ENCODE assay signal across 8 cellular contexts in genomic region chr1:223712184-223712855, GRCh38. TPM values are rescaled to one million over a fixed set of nuclear protein-coding genes. Genes with fewer than 3 reads are reported as not detected.
A peak's percentile ranks its signal among the peaks of the same experiment; 100 is the strongest.
DNase-seq lines count a peak whose midpoint lies in the region; ATAC-seq and TF ChIP-seq lines count a peak whose summit lies in the region.

CAPN2 (plus strand) TSS chr1:223712539; CDS start chr1:223712641, 102 bp downstream.

- peaks cover 42 to 58% of the 10 kb centered on the region in 2 experiments for H3K4me1 ChIP-seq in SK-N-SH (ENCODE audit: control insufficient read depth in 1 of 2, insufficient read depth in 2 of 2, low read depth in 1 of 2, low read length in 1 of 2)
- no peaks in the 10 kb centered on the region for H3K4me1 ChIP-seq in uterus

- H3K9me2 ChIP-seq in SK-N-SH, result no peaks in the 10 kb centered on the region

- POLR2A ChIA-PET in SK-N-SH (lab: Yijun Ruan, JAX), result interaction anchor here (1.0 to 1.5 kb wide), 3 partner anchors 14 to 37 kb away, joined by 3 read pairs; no protein-coding TSS in a partner anchor

- no peak for TF ChIP-seq EP300 in SK-N-SH (IDR thresholded peaks at IDR 0.05; ENCODE audit: borderline replicate concordance in 1 of 2, low read depth in 1 of 2, low read length in 1 of 2)

- peaks cover 2 to 6% of the 10 kb centered on the region in 2 experiments for H3K36me3 ChIP-seq in SK-N-SH (replicated peaks in 1 of 2; ENCODE audit: control insufficient read depth in 1 of 2, insufficient read depth in 2 of 2, low read length in 1 of 2)
- H3K36me3 ChIP-seq in uterus, result no peaks in the 10 kb centered on the region

- peak; percentile 52 to 90 for TF ChIP-seq POLR2A in uterus (IDR thresholded peaks at IDR 0.05)

- peak within 1 kb of the TSS; percentile 92 for H3K4me2 ChIP-seq in SK-N-SH

- intact Hi-C loops in Right ventricle myocardium inferior (cut with DNase I) (loop anchor here (1.0 to 5.0 kb wide), 2 partner anchors 37 to 135 kb away; partner anchors contain the start of gene TP53BP2), uterus (cut with DNase I; ENCODE audit: low total_unique reads) (loop anchor here (5.0 kb wide), 1 partner anchor 35 kb away; no protein-coding TSS in a partner anchor)

- peaks cover 59% of the 10 kb centered on the region for H3K79me2 ChIP-seq in SK-N-SH (ENCODE audit: insufficient read depth)

- peak; percentile 64 for TF ChIP-seq RAD21 in SK-N-SH (IDR thresholded peaks at IDR 0.05; ENCODE audit: low read length)

- peak within 1 kb of the TSS; percentile 72 to 83 for H3K4me3 ChIP-seq in SK-N-SH (ENCODE audit: low read depth in 2 of 2, low read length in 1 of 2)
- peak within 1 kb of the TSS; percentile 62 to 76 for H3K4me3 ChIP-seq in uterus

- H3K27ac ChIP-seq in SK-N-SH (ENCODE audit: low read depth in 2 of 2, low read length in 1 of 2), result peak within 1 kb of the TSS; percentile 85 to 88
- peak within 1 kb of the TSS; percentile 84 for H3K27ac ChIP-seq in adipose tissue (ENCODE audit: low read depth, low read length)
- peak within 1 kb of the TSS; percentile 94 to 96 for H3K27ac ChIP-seq in uterus

- DNase-seq in DMS153 treated with DMSO at 0.1 percent for 48 hours (lab: John Stamatoyannopoulos, UW; ENCODE audit: unreplicated experiment), result peak; percentile 47
- DNase-seq in HT-29 (ENCODE audit: low spot score), result peak; percentile 86
- DNase-seq in SK-N-SH, result peak; percentile 96
- peak; percentile 92 for DNase-seq in Right ventricle myocardium inferior (ENCODE audit: missing footprints)
- no peak for DNase-seq in omental fat pad (ENCODE audit: low spot score)
- peak; percentile 76 to 85 for DNase-seq in uterus

- TF ChIP-seq CTCF in SK-N-SH (IDR thresholded peaks at IDR 0.05), result peak; percentile 63
- peak in 1 of 3 donors; percentile 66 for TF ChIP-seq CTCF in omental fat pad (IDR thresholded peaks at IDR 0.05)
- peak; percentile 58 to 92 (median 88) for TF ChIP-seq CTCF in uterus (IDR thresholded peaks at IDR 0.05)

- peak within 1 kb of the TSS; percentile 96 for H3K9ac ChIP-seq in SK-N-SH

- peaks cover 33% of the 10 kb centered on the region for H4K20me1 ChIP-seq in SK-N-SH (ENCODE audit: insufficient read depth)

- H3K27me3 ChIP-seq in SK-N-SH (ENCODE audit: insufficient read depth) (no peaks in the 10 kb centered on the region), uterus (no peaks in the 10 kb centered on the region)

- CTCF ChIA-PET in SK-N-SH (lab: Yijun Ruan, JAX), result interaction anchor here (0.6 to 4.8 kb wide), 13 partner anchors 11 to 653 kb away, joined by 3 to 110 read pairs (median 4); no protein-coding TSS in a partner anchor

- ATAC-seq in GM21360 (IDR thresholded peaks at IDR 0.05; ENCODE audit: unreplicated experiment) (peak; percentile 65), Right ventricle myocardium inferior (peak; percentile 95), omental fat pad (ENCODE audit: low FRiP score) (peak; percentile 83)

- peaks cover 38% of the 10 kb centered on the region for H3F3A ChIP-seq in SK-N-SH (replicated peaks; ENCODE audit: insufficient read depth)

- WGBS in SK-N-SH (ENCODE audit: low lambda C conversion rate), result 2% methylated on average over 27 of the region's 76 CpGs
- WGBS in adipose tissue, 3 donors, result 0 to 1% (median 1%) methylated on average over 62 to 76 of the region's 76 CpGs

- H3K9me3 ChIP-seq in SK-N-SH (no peaks in the 10 kb centered on the region), uterus (no peaks in the 10 kb centered on the region)

- H2AFZ ChIP-seq in SK-N-SH (ENCODE audit: low read depth), result peak within 1 kb of the TSS; percentile 83

TF ChIP-seq in SK-N-SH, 30 proteins besides CTCF, POLR2A, EP300 and RAD21:
- TF ChIP-seq NFIC (IDR thresholded peaks at IDR 0.05; ENCODE audit: borderline replicate concordance), result no peak
- no peak for TF ChIP-seq EZH2phosphoT487 (IDR thresholded peaks at IDR 0.05; ENCODE audit: borderline replicate concordance, low read depth)
- peak; percentile 39; the same call in 1 of the 2 replicates for TF ChIP-seq TAF1 (IDR thresholded peaks at IDR 0.05; ENCODE audit: borderline replicate concordance, low read depth, low read length)
- TF ChIP-seq, protein P1, sequence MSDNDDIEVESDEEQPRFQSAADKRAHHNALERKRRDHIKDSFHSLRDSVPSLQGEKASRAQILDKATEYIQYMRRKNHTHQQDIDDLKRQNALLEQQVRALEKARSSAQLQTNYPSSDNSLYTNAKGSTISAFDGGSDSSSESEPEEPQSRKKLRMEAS (IDR thresholded peaks at IDR 0.05; ENCODE audit: low read depth), result 0 out of 2 replicates have a peak, but pooled peaks have one; percentile 13
- no peak for TF ChIP-seq FOXJ3 (CRISPR knock-in tag; IDR thresholded peaks at IDR 0.05)
- peak; percentile 10; the same call in 1 of the 2 replicates for TF ChIP-seq NRF1 (IDR thresholded peaks at IDR 0.05; ENCODE audit: low read depth, low read length)
- TF ChIP-seq GABPA (IDR thresholded peaks at IDR 0.05; ENCODE audit: low read depth), result no peak
- peak; percentile 74 for TF ChIP-seq SMC3 (IDR thresholded peaks at IDR 0.05; ENCODE audit: low read depth, low read length)
- peak; percentile 51; the same call in 1 of the 2 replicates for TF ChIP-seq FOSL2 (IDR thresholded peaks at IDR 0.05; ENCODE audit: borderline replicate concordance, low read depth)
- TF ChIP-seq POLR2AphosphoS5 (IDR thresholded peaks at IDR 0.05; ENCODE audit: low read depth, low read length), result peak; percentile 67; the same call in 1 of the 2 replicates
- peak; percentile 40; the same call in 1 of the 2 replicates for TF ChIP-seq SIN3A (IDR thresholded peaks at IDR 0.05; ENCODE audit: borderline replicate concordance, low read depth, low read length)
- TF ChIP-seq JUND (IDR thresholded peaks at IDR 0.05), result peak; percentile 15; the same call in 1 of the 2 replicates
TF ChIP-seq in SK-N-SH: peak in this region for 8.

RNA-seq across cellular contexts. Expression of gene CAPN2, which starts in this region (rescaled TPM):
- total RNA-seq in HT-29 (2014; rRNA removed; shearing (Covaris generic)), result 101 and 121 TPM in 2 replicates
- polyA plus RNA-seq in SK-N-SH (2012; rRNA removed) (208 and 209 TPM in 2 replicates), adipose tissue (100 to 1,000 TPM in 2 of 3 donors, 10 to 100 TPM in 1; 36.2 to 179 (median 115) TPM)
- 177 and 181 TPM in 2 replicates for polyA plus RNA-seq in SK-N-SH (2012; cell fraction: cytosol; rRNA removed)
- 432 and 454 TPM in 2 replicates for polyA plus RNA-seq in SK-N-SH (2012; cell fraction: nucleus; rRNA removed)
- total RNA-seq in Right ventricle myocardium inferior (85.4 TPM), omental fat pad (100 to 1,000 TPM; 171 to 314 (median 229) TPM), uterus (100 to 1,000 TPM in 3 of 4 donors, 10 to 100 TPM in 1; 96.5 to 170 (median 117) TPM)
